In genomic region chr3:189041482-189042090, GRCh38 we compare ENCODE assay signal across 8 cellular contexts.
A peak's percentile ranks its signal among the peaks of the same experiment; 100 is the strongest.
DNase-seq lines count a peak whose midpoint lies in the region; ATAC-seq and TF ChIP-seq lines count a peak whose summit lies in the region.

No MANE protein-coding gene starts in this region.

- peak; percentile 16 for DNase-seq in Ammon's horn (ENCODE audit: low spot score)
- peak; percentile 56 for DNase-seq in NCI-H226
- peak; percentile 38 to 79 for DNase-seq in activated CD4-positive, alpha-beta T cell treated with anti-CD3 and anti-CD28 coated beads, Interleukin-2, amount 50 U/mL, for 24 hours (ENCODE audit: low read depth in 1 of 2, low spot score in 1 of 2)
- DNase-seq in endothelial cell (ENCODE audit: low spot score): peak; percentile 54
- peak; percentile 23 for DNase-seq in neuronal stem cell (ENCODE audit: low spot score)
- DNase-seq in GOT3 (lab: John Stamatoyannopoulos, UW): no peak

- H2BK12ac ChIP-seq in neuronal stem cell (ENCODE audit: low read length): no peak overlapping the region

- no peak overlapping the region for H3K23ac ChIP-seq in neuronal stem cell (ENCODE audit: low read depth, low read length, poor library complexity)

- H4K8ac ChIP-seq in neuronal stem cell (ENCODE audit: low read depth, low read length): no peak overlapping the region

- H2BK120ac ChIP-seq in neuronal stem cell (ENCODE audit: low read depth, low read length): no peak overlapping the region

- H3K4me2 ChIP-seq in neuronal stem cell (ENCODE audit: insufficient read depth, low read length, poor library complexity, severe bottlenecking): no peak overlapping the region

- no peaks in the 10 kb centered on the region for H3K9me3 ChIP-seq in neuronal stem cell (replicated peaks in 1 of 2; ENCODE audit: control insufficient read depth in 2 of 2, insufficient read depth in 1 of 2, low read depth in 1 of 2, low read length in 2 of 2)

- no peak overlapping the region for H2AK5ac ChIP-seq in neuronal stem cell (ENCODE audit: low read depth, low read length)

- no peak overlapping the region for H2AFZ ChIP-seq in neuronal stem cell (ENCODE audit: low read length)

- no peaks in the 10 kb centered on the region for H3K27me3 ChIP-seq in neuronal stem cell (ENCODE audit: control insufficient read depth in 3 of 3, insufficient read depth in 3 of 3, low read depth in 1 of 3, low read length in 3 of 3)

- no peak overlapping the region for H3K27ac Mint-ChIP-seq in endothelial cell (ENCODE audit: unreplicated experiment)

- no peak overlapping the region for H3K18ac ChIP-seq in neuronal stem cell (ENCODE audit: low read length)

- TF ChIP-seq CTCF in endothelial cell (IDR thresholded peaks at IDR 0.05; ENCODE audit: unreplicated experiment): peak; percentile 28

- no peaks in the 10 kb centered on the region for H3K36me3 Mint-ChIP-seq in endothelial cell (ENCODE audit: low read depth, unreplicated experiment)

- H3K4me3 Mint-ChIP-seq in endothelial cell (ENCODE audit: unreplicated experiment): no peak overlapping the region

- H3K79me1 ChIP-seq in neuronal stem cell (ENCODE audit: low read depth, low read length): no peaks in the 10 kb centered on the region

- H3K4me3 ChIP-seq in neuronal stem cell (ENCODE audit: low read length in 2 of 2): no peak overlapping the region

- no peaks in the 10 kb centered on the region for H3K36me3 ChIP-seq in neuronal stem cell (replicated peaks in 1 of 2; ENCODE audit: control insufficient read depth in 2 of 2, insufficient read depth in 2 of 2, low read length in 2 of 2)

- H3K4me1 ChIP-seq in neuronal stem cell (ENCODE audit: control insufficient read depth in 2 of 2, insufficient read depth in 1 of 2, low read depth in 1 of 2, low read length in 2 of 2): no peaks in the 10 kb centered on the region

- H3K14ac ChIP-seq in neuronal stem cell (ENCODE audit: low read length): no peak overlapping the region

- no peak overlapping the region for H2BK15ac ChIP-seq in neuronal stem cell (ENCODE audit: low read length)

- no peak overlapping the region for H3K27ac ChIP-seq in neuronal stem cell (replicated peaks; ENCODE audit: low read length)

- peak; percentile 98 for ATAC-seq in GM18867 (IDR thresholded peaks at IDR 0.05; ENCODE audit: unreplicated experiment)
- ATAC-seq in HG03045 (IDR thresholded peaks at IDR 0.05; ENCODE audit: unreplicated experiment): peak; percentile 97

- peaks cover 2% of the 10 kb centered on the region for H3K27me3 Mint-ChIP-seq in endothelial cell (ENCODE audit: unreplicated experiment)

- H3K4ac ChIP-seq in neuronal stem cell (ENCODE audit: low read length): no peak overlapping the region

- H3K9ac ChIP-seq in neuronal stem cell (ENCODE audit: low read depth, low read length, poor library complexity): no peak overlapping the region

- H3K4me1 Mint-ChIP-seq in endothelial cell (ENCODE audit: unreplicated experiment): peaks cover 15% of the 10 kb centered on the region

- H4K91ac ChIP-seq in neuronal stem cell (ENCODE audit: low read depth, low read length, poor library complexity): no peak overlapping the region

- no peaks in the 10 kb centered on the region for H3K9me3 Mint-ChIP-seq in endothelial cell (ENCODE audit: unreplicated experiment)

- H2BK5ac ChIP-seq in neuronal stem cell (ENCODE audit: low read length): no peak overlapping the region

- no CpG with 5 or more reads among the region's 2 CpGs for WGBS in neuronal stem cell (ENCODE audit: extremely low coverage in 2 of 2, insufficient read length in 2 of 2, insufficient replicate concordance in 1 of 2), 2 donors
